ENCODE assay signal across 1 cellular context in genomic region chr1:170659404-170660035, GRCh38.
TF ChIP-seq lines count a peak whose summit lies in the region.

No MANE protein-coding gene starts in this region.

TF ChIP-seq in GM23338, 12 proteins besides CTCF, POLR2A, EP300 and RAD21 (continued from another document):
- TF ChIP-seq ZNF462 (CRISPR knock-in tag; IDR thresholded peaks at IDR 0.05) (no peak), CREB1 (CRISPR knock-in tag; IDR thresholded peaks at IDR 0.05; ENCODE audit: low read depth) (no peak), STAT1 (IDR thresholded peaks at IDR 0.05; ENCODE audit: unreplicated experiment) (no peak), ZNF114 (CRISPR knock-in tag; IDR thresholded peaks at IDR 0.05) (no peak), JUNB (IDR thresholded peaks at IDR 0.05; ENCODE audit: unreplicated experiment) (no peak), ETS1 (IDR thresholded peaks at IDR 0.05) (no peak)
